ENCODE assay signal across 8 cellular contexts in the genomic region with DNA sequence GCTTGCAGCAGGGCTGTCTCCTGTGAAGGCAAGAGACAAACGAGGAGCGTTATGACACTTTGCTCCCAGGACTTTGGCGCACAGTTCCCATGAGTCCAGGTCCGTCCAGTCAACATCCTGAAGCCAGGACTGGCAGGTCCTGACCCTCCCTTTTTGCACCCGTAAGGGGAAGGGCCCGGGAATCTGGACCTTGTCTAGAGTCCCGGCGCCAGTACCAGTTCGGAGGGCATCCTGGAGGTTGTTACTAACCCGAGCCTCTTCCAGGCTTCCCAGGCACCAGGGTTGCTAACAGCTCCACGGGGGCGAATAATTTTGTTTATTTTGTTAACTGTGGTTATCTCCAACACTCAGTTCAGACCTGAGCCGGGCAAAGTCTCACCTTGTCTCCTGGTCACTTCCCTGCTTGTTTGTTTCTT. TPM values are rescaled to one million over a fixed set of nuclear protein-coding genes. Genes with fewer than 3 reads are reported as not detected.
A peak's percentile ranks its signal among the peaks of the same experiment; 100 is the strongest.
DNase-seq lines count a peak whose midpoint lies in the region; ATAC-seq, FAIRE-seq and TF ChIP-seq lines count a peak whose summit lies in the region.

No MANE protein-coding gene starts in this region.

- H3K4me1 ChIP-seq in osteoblast (ENCODE audit: insufficient read depth, low read length) = peaks cover 18% of the 10 kb centered on the region

- peaks cover 7% of the 10 kb centered on the region for H3K27me3 Mint-ChIP-seq in activated CD4-positive, alpha-beta memory T cell treated with anti-CD3 and anti-CD28 coated beads for 36 hours

- no peak for FAIRE-seq in D721Med (lab: Jason Lieb, UNC)

- no peaks in the 10 kb centered on the region for H3K36me3 ChIP-seq in osteoblast (ENCODE audit: insufficient read depth, low read length)

- POLR2A ChIA-PET in activated CD4-positive, alpha-beta memory T cell treated with anti-CD3 and anti-CD28 coated beads for 36 hours (lab: Charles Lee) = interaction anchor here (1.2 to 1.7 kb wide), 2 partner anchors 116 to 160 kb away, joined by 4 to 11 read pairs; partner anchors contain the start of genes ALG14 and TLCD4

- ATAC-seq in Right ventricle myocardium inferior = peak; percentile 33
- no peak for ATAC-seq in HG02938 (IDR thresholded peaks at IDR 0.05; ENCODE audit: unreplicated experiment)

- CTCF ChIA-PET in activated CD4-positive, alpha-beta memory T cell treated with anti-CD3 and anti-CD28 coated beads for 36 hours (lab: Charles Lee) = interaction anchor here (0.6 to 2.7 kb wide), 23 partner anchors 10 to 379 kb away, joined by 3 to 31 read pairs (median 4); partner anchors contain the start of genes ALG14 and TLCD4

- H3K27ac Mint-ChIP-seq in activated CD4-positive, alpha-beta memory T cell treated with anti-CD3 and anti-CD28 coated beads for 36 hours = peak overlapping the region; percentile 42

- peak overlapping the region; percentile 58 for H3K27ac ChIP-seq in osteoblast (ENCODE audit: low read depth, low read length)

- H3K36me3 Mint-ChIP-seq in activated CD4-positive, alpha-beta memory T cell treated with anti-CD3 and anti-CD28 coated beads for 36 hours = peaks cover 8% of the 10 kb centered on the region

- peak overlapping the region; percentile 88 for H3K4me3 ChIP-seq in osteoblast (ENCODE audit: insufficient read depth, low read length)

- DNase-seq in DMS79 treated with DMSO at 0.1 percent for 48 hours (lab: John Stamatoyannopoulos, UW) = peak; percentile 52
- no peak for DNase-seq in DMS79 (lab: John Stamatoyannopoulos, UW)
- DNase-seq in activated CD4-positive, alpha-beta memory T cell treated with anti-CD3 and anti-CD28 coated beads for 36 hours = no peak
- peak; percentile 62 for DNase-seq in Right ventricle myocardium inferior (ENCODE audit: missing footprints)
- peak; percentile 77 for DNase-seq in osteoblast (ENCODE audit: insufficient read length, low spot score, missing footprints)
- no peak for DNase-seq in D721Med (ENCODE audit: insufficient read length, low spot score)
- DNase-seq in NOMO-1 (lab: John Stamatoyannopoulos, UW; ENCODE audit: unreplicated experiment in 2 of 2) = no peak

- H3K9me3 ChIP-seq in osteoblast (ENCODE audit: low read depth, low read length) = no peaks in the 10 kb centered on the region

- TF ChIP-seq CTCF in osteoblast (IDR thresholded peaks at IDR 0.05; ENCODE audit: extremely low read depth, low read depth, low read length) = no peak
- TF ChIP-seq CTCF in D721Med (IDR thresholded peaks at IDR 0.05; ENCODE audit: insufficient read depth, missing control alignments) = no peak

- peak overlapping the region; percentile 86 for H3K4me2 ChIP-seq in osteoblast (ENCODE audit: insufficient read depth, low read length)

- intact Hi-C loops in activated CD4-positive, alpha-beta memory T cell treated with anti-CD3 and anti-CD28 coated beads for 36 hours (cut with micrococcal nuclease) = loop anchor here (5.0 to 10.0 kb wide), 4 partner anchors 269 to 1489 kb away; partner anchors contain the start of genes CNN3 and PTBP2
- intact Hi-C loops in Right ventricle myocardium inferior (cut with DNase I) = loop anchor here (1.0 to 2.0 kb wide), 3 partner anchors 35 to 161 kb away; partner anchors contain the start of genes ALG14 and TLCD4

- H3K27me3 ChIP-seq in osteoblast (ENCODE audit: insufficient read depth, low read length) = no peaks in the 10 kb centered on the region

- H4K20me1 ChIP-seq in osteoblast (ENCODE audit: insufficient read depth, low read length) = peaks cover 8% of the 10 kb centered on the region

- H3K4me3 Mint-ChIP-seq in activated CD4-positive, alpha-beta memory T cell treated with anti-CD3 and anti-CD28 coated beads for 36 hours = peak overlapping the region; percentile 86

- peaks cover 37% of the 10 kb centered on the region for H3K79me2 ChIP-seq in osteoblast (ENCODE audit: insufficient read depth, low read length)

- peaks cover 35% of the 10 kb centered on the region for H3K4me1 Mint-ChIP-seq in activated CD4-positive, alpha-beta memory T cell treated with anti-CD3 and anti-CD28 coated beads for 36 hours (ENCODE audit: low read depth)

- H2AFZ ChIP-seq in osteoblast (ENCODE audit: low read length) = peak overlapping the region; percentile 94

- H3K9me3 Mint-ChIP-seq in activated CD4-positive, alpha-beta memory T cell treated with anti-CD3 and anti-CD28 coated beads for 36 hours = no peaks in the 10 kb centered on the region

RNA-seq across cellular contexts. Expression of gene RWDD3, which starts 0.7 kb away (rescaled TPM):
- 10 to 100 TPM; 10.8 to 13.9 TPM for total RNA-seq in activated CD4-positive, alpha-beta memory T cell treated with anti-CD3 and anti-CD28 coated beads for 36 hours
- total RNA-seq in Right ventricle myocardium inferior (16.4 TPM), osteoblast (11.2 and 12.7 TPM in 2 replicates)

Comparison
In these comparisons a context has a peak if more than half of its experiments do, and no peak if none do; other contexts are left out.
1. DNase-seq: peak in DMS79 treated with DMSO at 0.1 percent for 48 hours (single experiment), Right ventricle myocardium inferior (single experiment) and osteoblast (single experiment); none in DMS79 (single experiment), activated CD4-positive, alpha-beta memory T cell treated with anti-CD3 and anti-CD28 coated beads for 36 hours (single experiment), D721Med (single experiment) and NOMO-1 (0 of 2).